29 cellular contexts compared by ENCODE assay signal in the genomic region with DNA sequence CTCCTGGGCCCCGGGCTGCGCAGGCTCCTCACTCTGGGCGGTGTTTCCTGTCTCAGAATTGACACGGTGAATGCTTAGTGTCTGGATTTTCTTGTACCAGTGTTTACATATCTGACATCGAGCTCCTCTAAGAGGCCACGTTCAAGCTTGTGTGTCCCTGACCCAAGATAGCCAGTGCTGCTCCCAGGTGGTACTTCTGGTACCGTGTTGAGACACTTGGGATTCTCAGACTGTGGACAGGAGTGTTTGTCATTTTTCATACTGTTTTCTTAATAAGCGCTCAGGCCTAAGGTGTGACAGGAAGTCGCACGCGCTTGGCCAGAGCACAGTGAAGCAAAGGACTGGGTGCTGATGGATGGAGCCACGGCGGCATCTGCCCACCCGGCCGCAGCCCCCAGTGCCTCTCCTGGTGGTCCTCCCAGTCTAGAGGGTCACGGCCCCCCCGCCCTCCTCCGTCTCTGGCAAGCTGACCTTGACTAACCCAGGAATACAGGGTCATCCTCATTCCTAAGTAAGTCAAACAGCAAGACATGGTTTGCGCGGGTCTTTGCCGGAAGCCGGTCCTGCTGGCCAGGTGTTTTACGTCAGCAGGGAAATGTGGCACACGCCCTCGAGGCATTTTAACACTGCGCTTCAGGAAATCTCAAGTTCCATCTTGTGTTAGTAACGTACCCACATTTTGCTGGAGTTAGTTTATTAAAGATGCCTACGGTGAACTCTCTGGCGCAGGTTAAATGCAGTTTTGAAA. TPM values are rescaled to one million over a fixed set of nuclear protein-coding genes. Genes with fewer than 3 reads are reported as not detected.
DNase-seq lines count a peak whose midpoint lies in the region; ATAC-seq and TF ChIP-seq lines count a peak whose summit lies in the region.
"Had no signal": no experiment of that assay in that cellular context is flagged by ENCODE, and none has a peak within 500 bp of the region (broad histone marks: within the 10 kb centered on the region; RNA-seq: fewer than 3 reads in every experiment).

No MANE protein-coding gene starts in this region.

- H3K4me1 Mint-ChIP-seq in HFFc6 (ENCODE audit: low read depth) (peaks cover 11% of the 10 kb centered on the region), chondrocyte (ENCODE audit: low read depth) (peaks cover 27% of the 10 kb centered on the region), neural crest cell (no peaks in the 10 kb centered on the region)
- H3K4me1 Mint-ChIP-seq in activated naive CD8-positive, alpha-beta T cell treated with anti-CD3 and anti-CD28 coated beads, Interleukin-2, amount 50 U/mL, for 24 hours = peaks cover 1% of the 10 kb centered on the region
- H3K4me1 Mint-ChIP-seq: mesothelial cell of epicardium had no signal

- TF ChIP-seq CTCF in AG04450 (IDR thresholded peaks at IDR 0.05; ENCODE audit: low read depth, low read length) (no peak), HFFc6 (IDR thresholded peaks at IDR 0.05) (no peak), chondrocyte (IDR thresholded peaks at IDR 0.05) (no peak), neural crest cell (conservative IDR thresholded peaks at IDR 0.05) (no peak)

- H3K9me3 ChIP-seq in AG04450 (ENCODE audit: control insufficient read depth, insufficient read depth, low read length) = no peaks in the 10 kb centered on the region; the same call in 1 of the 2 replicates
- H3K9me3 ChIP-seq: left lung, tibial artery had no signal

- H3K27me3 Mint-ChIP-seq in HFFc6 (ENCODE audit: insufficient read depth) (peaks cover 5% of the 10 kb centered on the region), chondrocyte (ENCODE audit: low read depth) (no peaks in the 10 kb centered on the region), neural crest cell (ENCODE audit: low read depth) (no peaks in the 10 kb centered on the region)
- H3K27me3 Mint-ChIP-seq in activated naive CD8-positive, alpha-beta T cell treated with anti-CD3 and anti-CD28 coated beads, Interleukin-2, amount 50 U/mL, for 24 hours = no peaks in the 10 kb centered on the region
- H3K27me3 Mint-ChIP-seq: activated naive CD4-positive, alpha-beta T cell treated with anti-CD3 and anti-CD28 coated beads, Interleukin-2, amount 50 U/mL, for 24 hours; naive B cell; stimulated activated naive CD8-positive, alpha-beta T cell treated with anti-CD3 and anti-CD28 coated beads, Interleukin-15, amount 100 ng/mL, for 72 hours had no signal

- ATAC-seq in activated naive CD8-positive, alpha-beta T cell treated with anti-CD3 and anti-CD28 coated beads, Interleukin-2, amount 50 U/mL, for 24 hours = no peak
- ATAC-seq: left lung; stimulated activated naive CD8-positive, alpha-beta T cell treated with anti-CD3 and anti-CD28 coated beads, Interleukin-15, amount 100 ng/mL, for 72 hours had no signal

- H3K9me3 Mint-ChIP-seq in HFFc6 (no peaks in the 10 kb centered on the region), chondrocyte (ENCODE audit: low read depth) (no peaks in the 10 kb centered on the region), neural crest cell (no peaks in the 10 kb centered on the region)
- no peaks in the 10 kb centered on the region for H3K9me3 Mint-ChIP-seq in activated naive CD8-positive, alpha-beta T cell treated with anti-CD3 and anti-CD28 coated beads, Interleukin-2, amount 50 U/mL, for 24 hours
- H3K9me3 Mint-ChIP-seq: activated naive CD4-positive, alpha-beta T cell treated with anti-CD3 and anti-CD28 coated beads, Interleukin-2, amount 50 U/mL, for 24 hours; activated T-helper 2 cell treated with anti-CD3 and anti-CD28 coated beads, Interferon-gamma antibody, Interleukin-2, Interleukin-4, amounts not matched to agents 10 μg/mL and 5 μg/mL and 100 μg/mL, durations not matched to agents 14 hours and 24 hours and 36 hours; mesothelial cell of epicardium; naive B cell; stimulated activated naive CD8-positive, alpha-beta T cell treated with anti-CD3 and anti-CD28 coated beads, Interleukin-15, amount 100 ng/mL, for 72 hours had no signal

- POLR2A ChIA-PET in AG04450 (lab: Yijun Ruan, JAX) = no interaction called here

- CTCF ChIA-PET in AG04450 (lab: Charles Lee) = interaction anchor here (0.6 kb wide), 1 partner anchor 10 kb away, joined by 3 read pairs; no protein-coding TSS in a partner anchor

- no peak overlapping the region for H3K4me3 Mint-ChIP-seq in HFFc6
- no peak overlapping the region for H3K4me3 Mint-ChIP-seq in chondrocyte (ENCODE audit: unreplicated experiment)
- peak overlapping the region; percentile 47 for H3K4me3 Mint-ChIP-seq in neural crest cell
- H3K4me3 Mint-ChIP-seq in activated naive CD8-positive, alpha-beta T cell treated with anti-CD3 and anti-CD28 coated beads, Interleukin-2, amount 50 U/mL, for 24 hours = no peak overlapping the region
- H3K4me3 Mint-ChIP-seq: activated naive CD4-positive, alpha-beta T cell treated with anti-CD3 and anti-CD28 coated beads, Interleukin-2, amount 50 U/mL, for 24 hours; mesothelial cell of epicardium; naive B cell; stimulated activated naive CD8-positive, alpha-beta T cell treated with anti-CD3 and anti-CD28 coated beads, Interleukin-15, amount 100 ng/mL, for 72 hours had no signal

- DNase-seq in AG04450 (ENCODE audit: low read depth, low spot score) (no peak), HFFc6 (no peak), chondrocyte (ENCODE audit: low spot score) (peak; percentile 86), neural crest cell (ENCODE audit: low read depth, low spot score) (no peak), COR-L47 (lab: John Stamatoyannopoulos, UW) (no peak), H7 (no peak)
- no peak for DNase-seq in activated naive CD8-positive, alpha-beta T cell treated with anti-CD3 and anti-CD28 coated beads, Interleukin-2, amount 50 U/mL, for 24 hours
- DNase-seq: activated CD4-positive, alpha-beta T cell treated with anti-CD3 and anti-CD28 coated beads, Interleukin-2, amount 50 U/mL, for 4 hours; activated CD4-positive, CD25-positive, alpha-beta regulatory T cell; activated CD8-positive, alpha-beta memory T cell treated with anti-CD3 and anti-CD28 coated beads, Interleukin-2, amount 50 U/mL, for 4 hours; anterior cingulate cortex; C1 segment of cervical spinal cord; DND-41; hypothalamus; Kasumi-1; left lung; naive B cell; NCI-H146; NCI-H446 treated with DMSO at 0.1 percent for 48 hours; nucleus accumbens; OCI-M1; SHP77; stimulated activated naive CD8-positive, alpha-beta T cell treated with anti-CD3 and anti-CD28 coated beads, Interleukin-15, amount 100 ng/mL, for 72 hours; tibial artery had no signal

- no peaks in the 10 kb centered on the region for H3K27me3 ChIP-seq in AG04450 (ENCODE audit: control insufficient read depth, insufficient read depth, low read length)
- no peaks in the 10 kb centered on the region for H3K27me3 ChIP-seq in H7 (ENCODE audit: control insufficient read depth, insufficient read depth, low read length)
- H3K27me3 ChIP-seq: left lung, tibial artery had no signal

- H3K4me3 ChIP-seq in AG04450 (ENCODE audit: low read depth, low read length) (no peak overlapping the region), H7 (ENCODE audit: insufficient read depth, low read depth, low read length) (no peak overlapping the region)
- H3K4me3 ChIP-seq: left lung, skin epidermis, tibial artery had no signal

- 0 out of 2 replicates have a peak overlapping the region, but pooled peaks have one; percentile 51 for H3K27ac Mint-ChIP-seq in HFFc6
- H3K27ac Mint-ChIP-seq in chondrocyte (ENCODE audit: unreplicated experiment) = peak overlapping the region; percentile 54
- no peak overlapping the region for H3K27ac Mint-ChIP-seq in neural crest cell (ENCODE audit: unreplicated experiment)
- H3K27ac Mint-ChIP-seq in activated naive CD8-positive, alpha-beta T cell treated with anti-CD3 and anti-CD28 coated beads, Interleukin-2, amount 50 U/mL, for 24 hours = no peak overlapping the region
- H3K27ac Mint-ChIP-seq: activated naive CD4-positive, alpha-beta T cell treated with anti-CD3 and anti-CD28 coated beads, Interleukin-2, amount 50 U/mL, for 24 hours; activated T-helper 2 cell treated with anti-CD3 and anti-CD28 coated beads, Interferon-gamma antibody, Interleukin-2, Interleukin-4, amounts not matched to agents 10 μg/mL and 5 μg/mL and 100 μg/mL, durations not matched to agents 14 hours and 24 hours and 36 hours; mesothelial cell of epicardium had no signal

- H3K27ac ChIP-seq in AG04450 (ENCODE audit: low read depth, low read length) = peak overlapping the region; percentile 21
- H3K27ac ChIP-seq: HL-60, left lung, skin epidermis, tibial artery had no signal

- H3K36me3 ChIP-seq in H7 (replicated peaks; ENCODE audit: control insufficient read depth, insufficient read depth, low read length) = peaks cover 19% of the 10 kb centered on the region

- peaks cover 25% of the 10 kb centered on the region for H3K36me3 Mint-ChIP-seq in HFFc6 (ENCODE audit: low read depth)
- peaks cover 20% of the 10 kb centered on the region for H3K36me3 Mint-ChIP-seq in chondrocyte (ENCODE audit: low read depth)
- peaks cover 4% of the 10 kb centered on the region for H3K36me3 Mint-ChIP-seq in neural crest cell (ENCODE audit: low read depth)
- H3K36me3 Mint-ChIP-seq in activated naive CD8-positive, alpha-beta T cell treated with anti-CD3 and anti-CD28 coated beads, Interleukin-2, amount 50 U/mL, for 24 hours (ENCODE audit: low read depth) = peaks cover 32% of the 10 kb centered on the region

RNA-seq across cellular contexts. Expression of a gene that starts 8.0 kb away (rescaled TPM):
- polyA plus RNA-seq in AG04450 (2011; rRNA removed) = 11.9 and 14.4 TPM in 2 replicates
- polyA minus RNA-seq in AG04450 (2011; rRNA and poly(A)+ RNA removed) = 9.0 and 9.1 TPM in 2 replicates
- total RNA-seq in HFFc6 (2021; fragmentation: NEBNext Ultra II Directional; extraction: Animal tissue kit (Norgen Biotek cat#: 25700)) = 10 to 100 TPM; 25.4 to 29.8 (median 26.4) TPM
- 20.6 to 33.0 TPM (median 23.4 TPM) in 3 replicates for total RNA-seq in chondrocyte
- total RNA-seq in neural crest cell = 31.2 and 31.9 TPM in 2 replicates
- 75.9 and 89.6 TPM in 2 replicates for total RNA-seq in H7 (2014; rRNA removed; shearing (Covaris generic))

RNA-seq across cellular contexts. Expression of a gene that starts 12.7 kb away (rescaled TPM):
- 312 and 324 TPM in 2 replicates for polyA plus RNA-seq in AG04450 (2011; rRNA removed)
- 243 and 249 TPM in 2 replicates for polyA minus RNA-seq in AG04450 (2011; rRNA and poly(A)+ RNA removed)
- 100 to 1,000 TPM; 254 to 303 (median 283) TPM for total RNA-seq in HFFc6 (2021; fragmentation: NEBNext Ultra II Directional; extraction: Animal tissue kit (Norgen Biotek cat#: 25700))
- 158 to 177 TPM (median 175 TPM) in 3 replicates for total RNA-seq in chondrocyte
- 108 and 111 TPM in 2 replicates for total RNA-seq in neural crest cell
- total RNA-seq in H7 (2014; rRNA removed; shearing (Covaris generic)) = 95.4 and 133 TPM in 2 replicates

RNA-seq across cellular contexts. Expression of a gene that starts 13.0 kb away (rescaled TPM):
- 3.0 and 3.6 TPM in 2 replicates for polyA plus RNA-seq in AG04450 (2011; rRNA removed)
- 8.1 and 11.0 TPM in 2 replicates for polyA minus RNA-seq in AG04450 (2011; rRNA and poly(A)+ RNA removed)
- total RNA-seq in HFFc6 (2021; fragmentation: NEBNext Ultra II Directional; extraction: Animal tissue kit (Norgen Biotek cat#: 25700)) = 1 to 10 TPM; 5.3 to 8.9 (median 6.9) TPM
- total RNA-seq in chondrocyte (6.7 to 10.0 TPM (median 8.1 TPM) in 3 replicates), neural crest cell (23.7 and 24.4 TPM in 2 replicates)
- 12.7 and 14.3 TPM in 2 replicates for total RNA-seq in H7 (2014; rRNA removed; shearing (Covaris generic))

Comparison
In these comparisons a context has a peak if more than half of its experiments do, and no peak if none do; other contexts are left out.
1. H3K27ac Mint-ChIP-seq: peak in HFFc6 (single experiment) and chondrocyte (single experiment); none in neural crest cell (single experiment) and activated naive CD8-positive, alpha-beta T cell treated with anti-CD3 and anti-CD28 coated beads, Interleukin-2, amount 50 U/mL, for 24 hours (single experiment).